ENCODE assay signal across 8 cellular contexts in the genomic region with DNA sequence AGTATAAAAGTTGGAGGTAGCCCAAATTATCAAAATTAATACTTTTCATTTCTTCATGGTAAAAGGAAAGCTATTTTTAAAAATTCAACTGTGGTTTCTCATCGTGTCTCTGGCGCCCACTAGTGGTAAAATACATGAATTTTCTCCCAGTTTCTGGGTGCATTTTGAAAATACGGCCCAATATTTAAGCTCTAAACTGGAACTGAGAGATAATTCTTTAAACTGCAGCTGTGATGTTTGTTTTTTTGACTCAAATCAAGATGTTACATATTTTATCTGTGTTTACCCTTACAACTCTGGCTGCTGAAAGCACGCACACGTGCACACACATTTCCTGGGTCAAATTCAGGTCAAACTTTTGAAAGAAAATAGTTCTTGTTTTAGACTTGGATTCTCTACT.
DNase-seq lines count a peak whose midpoint lies in the region; ATAC-seq, FAIRE-seq and TF ChIP-seq lines count a peak whose summit lies in the region.

No MANE protein-coding gene starts in this region.

- H3K36me3 ChIP-seq in PC-3 (ENCODE audit: low read depth, low read length) = no peaks in the 10 kb centered on the region
- H3K36me3 ChIP-seq in stomach = no peaks in the 10 kb centered on the region

- TF ChIP-seq CTCF in A549 (IDR thresholded peaks at IDR 0.05) (peak; percentile 83), PC-3 (conservative IDR thresholded peaks at IDR 0.05; ENCODE audit: low read depth, low read length) (peak; percentile 86), fibroblast of pulmonary artery (IDR thresholded peaks at IDR 0.05; ENCODE audit: low read length, missing control alignments) (peak; percentile 62), stomach (IDR thresholded peaks at IDR 0.05) (peak in 5 of 7 experiments; percentile 33 to 76 (median 64))

- H3K4me2 ChIP-seq in A549 = peak overlapping the region; percentile 55
- H3K4me2 ChIP-seq in PC-3 (ENCODE audit: low read length) = peak overlapping the region; percentile 50

- DNase-seq in A549 (ENCODE audit: low read depth in 1 of 2, low spot score in 1 of 2) = peak; percentile 7 to 18
- DNase-seq in EL = peak; percentile 35
- DNase-seq in PC-3 = peak; percentile 57
- peak; percentile 58 for DNase-seq in fibroblast of pulmonary artery (ENCODE audit: low read depth)
- DNase-seq in stomach = no peak
- no peak for DNase-seq in NCI-H2081 treated with DMSO at 0.1 percent for 48 hours (lab: John Stamatoyannopoulos, UW)
- no peak for DNase-seq in COLO668 (lab: John Stamatoyannopoulos, UW; ENCODE audit: unreplicated experiment)

- 14% methylated on average over 5 of the region's 5 CpGs for WGBS in A549 (ENCODE audit: missing lambda C conversion rate)
- WGBS in stomach, 5 donors = 1 to 11% (median 5%) methylated on average over 5 of the region's 5 CpGs

- no peaks in the 10 kb centered on the region for H3K79me2 ChIP-seq in PC-3 (ENCODE audit: low read length)

- H3K27me3 ChIP-seq in PC-3 (ENCODE audit: low read length) (no peaks in the 10 kb centered on the region), stomach (no peaks in the 10 kb centered on the region)

- ATAC-seq in A549 (no peak), PC-3 (no peak), HG02798 (IDR thresholded peaks at IDR 0.05; ENCODE audit: poor library complexity, unreplicated experiment) (no peak)

- peak overlapping the region; percentile 67 for H2AFZ ChIP-seq in PC-3 (ENCODE audit: low read length)

- H3K4me1 ChIP-seq in A549 (peaks cover 5% of the 10 kb centered on the region; the same call in 2 of the 3 replicates), PC-3 (ENCODE audit: insufficient read depth, low read length) (peaks cover 12% of the 10 kb centered on the region; the same call in 1 of the 2 replicates), stomach (peaks cover 0 to 5% (median 0%) of the 10 kb centered on the region in 4 donors)

- no peak overlapping the region for H3K9ac ChIP-seq in PC-3 (ENCODE audit: low read length)

- H3K4me3 ChIP-seq in A549 = no peak overlapping the region
- no peak overlapping the region for H3K4me3 ChIP-seq in PC-3 (ENCODE audit: low read length)
- no peak overlapping the region for H3K4me3 ChIP-seq in fibroblast of pulmonary artery (replicated peaks; ENCODE audit: low read depth, low read length)
- no peak overlapping the region for H3K4me3 ChIP-seq in stomach

- CTCF ChIA-PET in A549 (lab: Yijun Ruan, JAX) (interaction anchor here (0.7 to 8.4 kb wide), 37 partner anchors 9 to 920 kb away, joined by 3 to 147 read pairs (median 4); no protein-coding TSS in a partner anchor), PC-3 (lab: Charles Lee) (interaction anchor here (0.6 to 2.9 kb wide), 6 partner anchors 26 to 151 kb away, joined by 3 to 45 read pairs (median 5); a partner anchor contains a TSS)

- no peaks in the 10 kb centered on the region for H4K20me1 ChIP-seq in PC-3 (ENCODE audit: low read length)

- TF ChIP-seq EP300 in A549 (IDR thresholded peaks at IDR 0.05) (no peak), stomach (IDR thresholded peaks at IDR 0.05) (no peak)

- FAIRE-seq in A549 (lab: Jason Lieb, UNC) = peak; percentile 46

- BruUV-seq in PC-3 (replicated peaks; lab: Mats Ljungman, UMichigan) = no TSS peak

- peaks cover 3% of the 10 kb centered on the region for H3F3A ChIP-seq in PC-3 (ENCODE audit: low read length, unreplicated experiment)

- peaks cover 13% of the 10 kb centered on the region; the same call in 2 of the 3 replicates for H3K9me3 ChIP-seq in A549
- H3K9me3 ChIP-seq in PC-3 (ENCODE audit: low read length) = no peaks in the 10 kb centered on the region
- H3K9me3 ChIP-seq in stomach = peaks cover 0 to 10% (median 0%) of the 10 kb centered on the region in 4 donors

- TF ChIP-seq POLR2A in A549 (IDR thresholded peaks at IDR 0.05; ENCODE audit: low read length) (no peak), stomach (IDR thresholded peaks at IDR 0.05) (no peak)

- POLR2A ChIA-PET in A549 (lab: Yijun Ruan, JAX) = interaction anchor here (0.9 kb wide), 1 partner anchor 144 kb away, joined by 7 read pairs; no protein-coding TSS in a partner anchor
- POLR2A ChIA-PET in PC-3 (lab: Charles Lee; ENCODE audit: unreplicated experiment) = interaction anchor here (0.6 to 0.7 kb wide), 2 partner anchors 26 to 163 kb away, joined by 3 to 4 read pairs; no protein-coding TSS in a partner anchor

- TF ChIP-seq RAD21 in A549 (conservative IDR thresholded peaks at IDR 0.05 in 1 of 2, IDR thresholded peaks at IDR 0.05 in 1 of 2) = peak; percentile 79 to 88

- intact Hi-C loops in PC-3 (cut with micrococcal nuclease) = loop anchor here (1.0 to 5.0 kb wide), 2 partner anchors 125 to 144 kb away; a partner anchor contains a TSS
- intact Hi-C loops in stomach (cut with DNase I; ENCODE audit: low total_unique reads) = no loop called here

- H3K27ac ChIP-seq in A549 (peak overlapping the region; percentile 41 to 51; a peak in 4 of 6 replicates), PC-3 (ENCODE audit: low read length) (no peak overlapping the region), stomach (peak overlapping the region in 2 of 5 donors; percentile 12 to 15)

- H3K9me2 ChIP-seq in PC-3 (replicated peaks; ENCODE audit: low read length) = no peaks in the 10 kb centered on the region

TF ChIP-seq in A549, 52 proteins besides CTCF, POLR2A, EP300 and RAD21:
- TF ChIP-seq FOSL2 (IDR thresholded peaks at IDR 0.05) = no peak
- no peak for TF ChIP-seq FOSL2 (CRISPR knock-in tag; IDR thresholded peaks at IDR 0.05)
- peak; percentile 91 for TF ChIP-seq SMC3 (IDR thresholded peaks at IDR 0.05)

Comparison
In these comparisons a context has a peak if more than half of its experiments do, and no peak if none do; other contexts are left out.
1. DNase-seq: peak in A549 (2 of 2), EL (single experiment), PC-3 (single experiment) and fibroblast of pulmonary artery (single experiment); none in stomach (single experiment), NCI-H2081 treated with DMSO at 0.1 percent for 48 hours (single experiment) and COLO668 (single experiment).
2. Peak in every context shown above with its lines, with median percentiles within 50 percentile points of each other: CTCF ChIP-seq.